In the genomic region with DNA sequence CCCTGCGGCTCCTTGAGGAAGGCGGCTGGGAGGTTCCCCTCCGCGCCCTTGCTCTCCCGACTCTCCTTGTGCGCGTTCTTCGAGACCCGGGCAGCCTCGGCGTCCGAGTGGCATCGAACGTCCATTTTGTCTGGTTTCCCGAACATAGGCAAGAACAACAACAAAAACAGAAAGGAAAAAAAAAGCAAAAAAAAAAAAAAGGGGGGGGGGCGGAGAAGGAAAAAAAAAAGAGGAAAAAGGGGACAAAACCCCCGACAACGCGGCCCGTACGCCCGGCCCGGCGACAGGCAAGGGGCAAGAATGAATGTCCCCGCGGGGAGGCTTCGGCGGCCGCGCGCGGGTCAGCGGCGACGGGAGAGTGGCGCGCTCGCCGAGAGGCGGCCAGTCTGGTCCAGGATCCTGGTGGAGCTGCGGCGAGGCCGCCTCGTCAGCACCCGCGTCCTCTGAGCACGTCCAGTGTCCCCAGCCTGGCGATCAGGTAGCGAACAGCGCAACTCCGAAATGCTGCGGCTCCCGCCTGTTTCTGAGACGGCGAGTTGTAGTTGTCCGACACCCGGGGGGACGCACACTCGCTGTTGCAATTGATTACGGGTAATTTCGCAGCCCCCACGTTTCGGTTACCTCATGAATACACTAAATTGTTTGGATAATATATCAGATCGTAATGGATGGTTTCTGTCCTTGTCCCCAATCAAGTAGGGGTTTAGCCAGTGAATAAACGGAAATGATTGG, we compare ENCODE assay signal across 10 cellular contexts. TPM values are rescaled to one million over a fixed set of nuclear protein-coding genes. Genes with fewer than 3 reads are reported as not detected.
DNase-seq lines count a peak whose midpoint lies in the region; ATAC-seq, FAIRE-seq and TF ChIP-seq lines count a peak whose summit lies in the region.
"Had no signal": no experiment of that assay in that cellular context is flagged by ENCODE, and none has a peak within 500 bp of the region (broad histone marks: within the 10 kb centered on the region; RNA-seq: fewer than 3 reads in every experiment).

A gene with protein sequence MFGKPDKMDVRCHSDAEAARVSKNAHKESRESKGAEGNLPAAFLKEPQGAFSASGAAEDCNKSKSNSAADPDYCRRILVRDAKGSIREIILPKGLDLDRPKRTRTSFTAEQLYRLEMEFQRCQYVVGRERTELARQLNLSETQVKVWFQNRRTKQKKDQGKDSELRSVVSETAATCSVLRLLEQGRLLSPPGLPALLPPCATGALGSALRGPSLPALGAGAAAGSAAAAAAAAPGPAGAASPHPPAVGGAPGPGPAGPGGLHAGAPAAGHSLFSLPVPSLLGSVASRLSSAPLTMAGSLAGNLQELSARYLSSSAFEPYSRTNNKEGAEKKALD (minus strand): TSS at position 360 of the 732 bp plus-strand sequence. CDS start 214 bp downstream, at position 146.

- H3K4me2 ChIP-seq in HepG2 (ENCODE audit: low read depth, low read length) = peak within 1 kb of the TSS; percentile 53

- no peaks in the 10 kb centered on the region for H4K20me1 ChIP-seq in HepG2 (ENCODE audit: insufficient read depth, low read length)

- CTCF ChIA-PET in HepG2 (lab: Yijun Ruan, JAX; ENCODE audit: low intra/inter-chr PET ratio, low total read pairs) = no interaction called here

- H3K9me3 Mint-ChIP-seq in activated naive CD4-positive, alpha-beta T cell treated with anti-CD3 and anti-CD28 coated beads, Interleukin-2, amount 50 U/mL, for 24 hours = no peaks in the 10 kb centered on the region
- no peaks in the 10 kb centered on the region for H3K9me3 Mint-ChIP-seq in activated naive CD4-positive, alpha-beta T cell treated with anti-CD3 and anti-CD28 coated beads, Interleukin-2, amount 50 U/mL, for 72 hours

- no peak for FAIRE-seq in HepG2 (lab: Jason Lieb, UNC)
- FAIRE-seq: urothelium cell line had no signal

- WGBS in HepG2 (ENCODE audit: low lambda C conversion rate) = 61% methylated on average over 48 of the region's 65 CpGs
- 3 to 6% methylated on average over 63 to 64 of the region's 65 CpGs for WGBS in tibial nerve, 2 donors

- POLR2A ChIA-PET in HepG2 (lab: Yijun Ruan, JAX) = no interaction called here

- TF ChIP-seq EP300 in HepG2 (IDR thresholded peaks at IDR 0.05; ENCODE audit: low read depth in 2 of 2, low read length in 2 of 2) (no peak), HepG2 (CRISPR knock-in tag; IDR thresholded peaks at IDR 0.05; ENCODE audit: borderline replicate concordance) (no peak), tibial nerve (IDR thresholded peaks at IDR 0.05) (no peak)

- no peaks in the 10 kb centered on the region for H3K4me1 ChIP-seq in HepG2 (ENCODE audit: insufficient read depth, low read length)
- peaks cover 0 to 56% (median 21%) of the 10 kb centered on the region in 4 donors for H3K4me1 ChIP-seq in tibial nerve

- H3K36me3 Mint-ChIP-seq in activated naive CD4-positive, alpha-beta T cell treated with anti-CD3 and anti-CD28 coated beads, Interleukin-2, amount 50 U/mL, for 24 hours = no peaks in the 10 kb centered on the region
- H3K36me3 Mint-ChIP-seq in activated naive CD4-positive, alpha-beta T cell treated with anti-CD3 and anti-CD28 coated beads, Interleukin-2, amount 50 U/mL, for 72 hours = peaks cover 11 to 16% of the 10 kb centered on the region in 2 donors

- H3K9ac ChIP-seq in HepG2 (ENCODE audit: insufficient read depth, low read depth, low read length) = no peak within 1 kb of the TSS

- H3K4me3 Mint-ChIP-seq in activated naive CD4-positive, alpha-beta T cell treated with anti-CD3 and anti-CD28 coated beads, Interleukin-2, amount 50 U/mL, for 24 hours = no peak within 1 kb of the TSS

- peak within 1 kb of the TSS; percentile 31 for H3K4me3 ChIP-seq in astrocyte of the cerebellum (ENCODE audit: low read depth, low read length)
- peak within 1 kb of the TSS in 2 of 3 experiments; percentile 16 to 50; a peak in 3 of 6 replicates for H3K4me3 ChIP-seq in HepG2 (replicated peaks in 1 of 3; ENCODE audit: insufficient read depth in 1 of 3, low read depth in 2 of 3, low read length in 3 of 3)
- H3K4me3 ChIP-seq in tibial nerve = peak within 1 kb of the TSS; percentile 16 to 41 (median 30)

- H3K27ac ChIP-seq in HepG2 (ENCODE audit: extremely low read length, insufficient read depth, low read length) (no peak within 1 kb of the TSS), tibial nerve (no peak within 1 kb of the TSS)

- TF ChIP-seq CTCF in astrocyte of the cerebellum (IDR thresholded peaks at IDR 0.05; ENCODE audit: low read depth, low read length, missing control alignments) = no peak
- no peak for TF ChIP-seq CTCF in HepG2 (CRISPR knock-in tag; IDR thresholded peaks at IDR 0.05)
- no peak for TF ChIP-seq CTCF in tibial nerve (IDR thresholded peaks at IDR 0.05)

- no peak for DNase-seq in activated naive CD4-positive, alpha-beta T cell treated with anti-CD3 and anti-CD28 coated beads, Interleukin-2, amount 50 U/mL, for 72 hours (ENCODE audit: low spot score in 2 of 2)
- DNase-seq in astrocyte of the cerebellum (ENCODE audit: low read depth) (no peak), HepG2 (ENCODE audit: low spot score) (no peak), tibial nerve (ENCODE audit: low spot score in 2 of 2) (no peak), A172 (ENCODE audit: low spot score) (no peak)
- no peak for DNase-seq in stimulated activated CD4-positive, alpha-beta T cell treated with anti-CD3 and anti-CD28 coated beads, Interleukin-4, amount 100 ng/mL, for 24 hours
- no peak for DNase-seq in activated CD4-positive, alpha-beta T cell treated with anti-CD3 and anti-CD28 coated beads for 4 hours
- DNase-seq: naive B cell had no signal

- BruUV-seq in HepG2 (replicated peaks; lab: Mats Ljungman, UMichigan) = no TSS peak

- H3K4me1 Mint-ChIP-seq in activated naive CD4-positive, alpha-beta T cell treated with anti-CD3 and anti-CD28 coated beads, Interleukin-2, amount 50 U/mL, for 24 hours = peaks cover 9% of the 10 kb centered on the region

- H2AFZ ChIP-seq in HepG2 (ENCODE audit: low read length) = no peak within 1 kb of the TSS

- H3K79me2 ChIP-seq in HepG2 (ENCODE audit: insufficient read depth, low read length) = no peaks in the 10 kb centered on the region

- ATAC-seq in activated naive CD4-positive, alpha-beta T cell treated with anti-CD3 and anti-CD28 coated beads, Interleukin-2, amount 50 U/mL, for 72 hours = no peak
- ATAC-seq in HepG2 = no peak

- no peak for TF ChIP-seq RAD21 in HepG2 (CRISPR knock-in tag; IDR thresholded peaks at IDR 0.05)

- H3K9me3 ChIP-seq in HepG2 (ENCODE audit: low read length) = no peaks in the 10 kb centered on the region
- peaks cover 0 to 5% (median 0%) of the 10 kb centered on the region in 4 donors for H3K9me3 ChIP-seq in tibial nerve

- peaks cover 52% of the 10 kb centered on the region for H3K27me3 Mint-ChIP-seq in activated naive CD4-positive, alpha-beta T cell treated with anti-CD3 and anti-CD28 coated beads, Interleukin-2, amount 50 U/mL, for 24 hours

- TF ChIP-seq POLR2A in HepG2 (IDR thresholded peaks at IDR 0.05; ENCODE audit: insufficient read depth in 1 of 2, low read depth in 2 of 2, low read length in 2 of 2) (no peak), tibial nerve (IDR thresholded peaks at IDR 0.05) (no peak)

- no peaks in the 10 kb centered on the region for H3K36me3 ChIP-seq in HepG2 (replicated peaks in 1 of 2; ENCODE audit: control insufficient read depth in 1 of 2, insufficient read depth in 2 of 2, low read length in 2 of 2)
- no peaks in the 10 kb centered on the region for H3K36me3 ChIP-seq in tibial nerve

- H3K27me3 ChIP-seq in HepG2 (ENCODE audit: control insufficient read depth in 1 of 2, insufficient read depth in 2 of 2, low read length in 2 of 2) (peaks cover 11 to 60% of the 10 kb centered on the region in 2 experiments), tibial nerve (peaks cover 4 to 98% of the 10 kb centered on the region in 2 donors)

- intact Hi-C loops in HepG2 (cut with micrococcal nuclease; ENCODE audit: unreplicated experiment) = no loop called here

- in situ Hi-C loops in astrocyte of the cerebellum (cut with HindIII; ENCODE audit: low sequenced_read_pairs) = no loop called here
- in situ Hi-C loops in HepG2 (cut with HindIII; ENCODE audit: extremely low pct_ligation_motif_present, low pct_unique_long_range_greater_than_20kb) = no loop called here

- H3K27ac Mint-ChIP-seq in activated naive CD4-positive, alpha-beta T cell treated with anti-CD3 and anti-CD28 coated beads, Interleukin-2, amount 50 U/mL, for 24 hours = peak within 1 kb of the TSS; percentile 55
- H3K27ac Mint-ChIP-seq in activated naive CD4-positive, alpha-beta T cell treated with anti-CD3 and anti-CD28 coated beads, Interleukin-2, amount 50 U/mL, for 72 hours = peak within 1 kb of the TSS in 1 of 2 donors; percentile 77

TF ChIP-seq in HepG2, 621 proteins besides CTCF, POLR2A, EP300 and RAD21:
- TF ChIP-seq HNRNPK (IDR thresholded peaks at IDR 0.05; ENCODE audit: low read depth, low read length, poor library complexity, severe bottlenecking) (peak; percentile 33), SNAPC2 (CRISPR knock-in tag; IDR thresholded peaks at IDR 0.05) (no peak)

RNA-seq across cellular contexts. Expression of the gene that starts here (rescaled TPM):
- total RNA-seq in activated naive CD4-positive, alpha-beta T cell treated with anti-CD3 and anti-CD28 coated beads, Interleukin-2, amount 50 U/mL, for 72 hours = not detected
- not detected in 2 replicates for total RNA-seq in HepG2 (2016; rRNA removed; fragmentation: Illumina TruSeq; extraction: Trizol)
- not detected in 2 replicates for total RNA-seq in HepG2 (2016; cell fraction: cytosol; rRNA removed; fragmentation: Illumina TruSeq; extraction: Trizol; ENCODE audit: low read depth)
- total RNA-seq in HepG2 (2016; cell fraction: insoluble cytoplasmic fraction; rRNA removed; fragmentation: Illumina TruSeq; extraction: Trizol) = not detected in 2 replicates
- total RNA-seq in HepG2 (2016; cell fraction: membrane; rRNA removed; fragmentation: Illumina TruSeq; extraction: Trizol) = not detected in 2 replicates
- not detected in 2 replicates for total RNA-seq in HepG2 (2016; cell fraction: nucleus; rRNA removed; fragmentation: Illumina TruSeq; extraction: Trizol)
- polyA plus RNA-seq in HepG2 (2011; rRNA removed) = not detected in 2 replicates
- polyA plus RNA-seq in HepG2 (2011; cell fraction: cytosol; rRNA removed) = not detected in 2 replicates
- polyA plus RNA-seq in HepG2 (2011; cell fraction: nucleus; rRNA removed) = not detected in 2 replicates
- not detected in 2 replicates for polyA plus RNA-seq in HepG2 (2012)
- polyA plus RNA-seq in HepG2 (2016; cell fraction: cytosol; fragmentation: Illumina TruSeq; extraction: Trizol; ENCODE audit: low read depth) = not detected in 2 replicates
- not detected in 2 replicates for polyA plus RNA-seq in HepG2 (2016; cell fraction: insoluble cytoplasmic fraction; fragmentation: Illumina TruSeq; extraction: Trizol; ENCODE audit: low read depth)
- not detected in 2 replicates for polyA plus RNA-seq in HepG2 (2016; cell fraction: membrane; fragmentation: Illumina TruSeq; extraction: Trizol; ENCODE audit: low read depth)
- not detected in 2 replicates for polyA plus RNA-seq in HepG2 (2016; cell fraction: nucleus; fragmentation: Illumina TruSeq; extraction: Trizol; ENCODE audit: insufficient read depth, low read depth)
- polyA minus RNA-seq in HepG2 (2011; rRNA and poly(A)+ RNA removed; ENCODE audit: low replicate concordance) = not detected in 2 replicates
- polyA minus RNA-seq in HepG2 (2011; cell fraction: cytosol; rRNA and poly(A)+ RNA removed) = not detected in 2 replicates
- not detected in 2 replicates for polyA minus RNA-seq in HepG2 (2011; cell fraction: nucleus; rRNA and poly(A)+ RNA removed)
- total RNA-seq in tibial nerve = not detected
- not detected in 2 replicates for total RNA-seq in A172 (2014; rRNA removed; shearing (Covaris generic))
